In genomic region chr1:88466899-88467580, GRCh38 we compare ENCODE assay signal across 27 cellular contexts.
"Had no signal": no experiment of that assay in that cellular context is flagged by ENCODE, and none has a peak within 500 bp of the region (broad histone marks: within the 10 kb centered on the region; RNA-seq: fewer than 3 reads in every experiment).

No MANE protein-coding gene starts in this region.

- DNase-seq: activated CD4-positive, alpha-beta T cell treated with anti-CD3 and anti-CD28 coated beads, Interleukin-2, amount 10 ng/mL, durations not matched to agents 24 days and 14 days; activated CD4-positive, alpha-beta T cell treated with anti-CD3 and anti-CD28 coated beads, Interleukin-2, amount 50 U/mL, for 48 hours; activated CD8-positive, alpha-beta T cell treated with anti-CD3 and anti-CD28 coated beads, Interleukin-2, amount 10 ng/mL, durations not matched to agents 7 days and 5 days; activated gamma-delta T cell treated with Interleukin-2 at 50 U/mL for 16 hours; activated naive CD4-positive, alpha-beta T cell treated with anti-CD3 and anti-CD28 coated beads for 36 hours; activated T-cell treated with anti-CD3 and anti-CD28 coated beads, Interleukin-2, amount 50 U/mL, for 24 hours; adrenal gland; body of pancreas; Kasumi-1; KG1; MG63; NCI-H1048; NCI-H1105 treated with DMSO at 0.1 percent for 48 hours; NCI-H1436; NCI-H1694; NCI-H1930; NCI-H2081 treated with DMSO at 0.1 percent for 48 hours; NCI-H524; PC-3; Peyer's patch; Right ventricle myocardium superior; RPMI8226; T1000 had no signal

- H3K27ac ChIP-seq: adrenal gland, body of pancreas, breast epithelium, Peyer's patch, SK-N-MC had no signal

- H3K4me1 ChIP-seq: adrenal gland, breast epithelium, Peyer's patch had no signal

- FAIRE-seq: astrocyte had no signal

- ATAC-seq: activated CD8-positive, alpha-beta T cell treated with anti-CD3 and anti-CD28 coated beads, Interleukin-2, amount 10 ng/mL, durations not matched to agents 7 days and 5 days; activated naive CD4-positive, alpha-beta T cell treated with anti-CD3 and anti-CD28 coated beads, Interleukin-2, amount 50 U/mL, for 72 hours; body of pancreas; PC-3 had no signal

- H3K36me3 ChIP-seq: adrenal gland, breast epithelium, MG63, Peyer's patch had no signal

- H3K27me3 ChIP-seq: adrenal gland, body of pancreas, breast epithelium, MG63, Peyer's patch had no signal

- H3K4me3 ChIP-seq: adrenal gland, body of pancreas, breast epithelium, MG63, Peyer's patch, SK-N-MC had no signal

- H3K9me3 ChIP-seq: adrenal gland, body of pancreas, MG63, Peyer's patch had no signal
